ENCODE assay signal across 15 cellular contexts in genomic region chr12:124474709-124475108, GRCh38.
DNase-seq lines count a peak whose midpoint lies in the region; ATAC-seq and TF ChIP-seq lines count a peak whose summit lies in the region.
"Had no signal": no experiment of that assay in that cellular context is flagged by ENCODE, and none has a peak within 500 bp of the region (broad histone marks: within the 10 kb centered on the region; RNA-seq: fewer than 3 reads in every experiment).

No MANE protein-coding gene starts in this region.

- peak; percentile 96 for ATAC-seq in Right ventricle myocardium superior (ENCODE audit: poor library complexity)
- ATAC-seq: activated CD4-positive, alpha-beta T cell treated with anti-CD3 and anti-CD28 coated beads for 36 hours; foreskin keratinocyte had no signal

- no peak overlapping the region for H3K27ac ChIP-seq in prostate gland
- no peak overlapping the region for H3K27ac ChIP-seq in osteoblast (ENCODE audit: low read depth, low read length)
- H3K27ac ChIP-seq: 22Rv1, C4-2B, foreskin keratinocyte, SJSA1 had no signal

- H3K4me1 ChIP-seq in prostate gland (replicated peaks), result no peaks in the 10 kb centered on the region
- no peaks in the 10 kb centered on the region for H3K4me1 ChIP-seq in osteoblast (ENCODE audit: insufficient read depth, low read length)
- H3K4me1 ChIP-seq: foreskin keratinocyte had no signal

- H3K36me3 ChIP-seq in prostate gland (peaks cover 6 to 11% of the 10 kb centered on the region in 2 donors), osteoblast (ENCODE audit: insufficient read depth, low read length) (peaks cover 42% of the 10 kb centered on the region)

- peaks cover 18% of the 10 kb centered on the region for H3K79me2 ChIP-seq in osteoblast (ENCODE audit: insufficient read depth, low read length)

- H3K9me3 ChIP-seq in prostate gland (no peaks in the 10 kb centered on the region), osteoblast (ENCODE audit: low read depth, low read length) (peaks cover 3% of the 10 kb centered on the region)

- H3K27me3 ChIP-seq in prostate gland (replicated peaks; ENCODE audit: insufficient read depth), result no peaks in the 10 kb centered on the region
- H3K27me3 ChIP-seq in osteoblast (ENCODE audit: insufficient read depth, low read length), result no peaks in the 10 kb centered on the region
- H3K27me3 ChIP-seq: foreskin keratinocyte, SJSA1 had no signal

- no peak overlapping the region for H2AFZ ChIP-seq in osteoblast (ENCODE audit: low read length)

- H3K4me2 ChIP-seq in osteoblast (ENCODE audit: insufficient read depth, low read length), result no peak overlapping the region

- no peak for TF ChIP-seq POLR2A in prostate gland (IDR thresholded peaks at IDR 0.05)

- H3K4me3 ChIP-seq in prostate gland (no peak overlapping the region), osteoblast (ENCODE audit: insufficient read depth, low read length) (no peak overlapping the region)
- H3K4me3 ChIP-seq: SJSA1 had no signal

- TF ChIP-seq CTCF in prostate gland (IDR thresholded peaks at IDR 0.05), result no peak
- TF ChIP-seq CTCF in osteoblast (IDR thresholded peaks at IDR 0.05; ENCODE audit: extremely low read depth, low read depth, low read length), result no peak

- DNase-seq in SHP77 (lab: John Stamatoyannopoulos, UW) (peak; percentile 11 to 69), SHP77 treated with DMSO at 0.1 percent for 48 hours (lab: John Stamatoyannopoulos, UW) (no peak), Right ventricle myocardium superior (peak; percentile 84), myocyte (ENCODE audit: low read depth) (peak; percentile 97), superior temporal gyrus (ENCODE audit: extremely low spot score) (peak; percentile 90), prostate gland (ENCODE audit: low spot score) (no peak), posterior vena cava (ENCODE audit: low spot score) (no peak), osteoblast (ENCODE audit: insufficient read length, low spot score, missing footprints) (no peak)
- DNase-seq: activated CD4-positive, alpha-beta T cell treated with anti-CD3 and anti-CD28 coated beads for 36 hours; activated naive CD8-positive, alpha-beta T cell treated with anti-CD3 and anti-CD28 coated beads, Interleukin-2, amount 10 ng/mL, durations not matched to agents 7 days and 5 days; DMS53; foreskin keratinocyte had no signal

- intact Hi-C loops in Right ventricle myocardium superior (cut with DNase I), result no loop called here
- intact Hi-C loops in prostate gland (cut with DNase I), result no loop called here
- intact Hi-C loops in posterior vena cava (cut with DNase I), result no loop called here

- peaks cover 33% of the 10 kb centered on the region for H4K20me1 ChIP-seq in osteoblast (ENCODE audit: insufficient read depth, low read length)

- WGBS in prostate gland, result 51% methylated on average over 9 of the region's 9 CpGs

Comparison
In these comparisons a context has a peak if more than half of its experiments do, and no peak if none do; other contexts are left out.
1. DNase-seq: peak in SHP77 (2 of 2), Right ventricle myocardium superior (single experiment), myocyte (single experiment) and superior temporal gyrus (single experiment); none in SHP77 treated with DMSO at 0.1 percent for 48 hours (single experiment), prostate gland (single experiment), posterior vena cava (single experiment) and osteoblast (single experiment).